8 cellular contexts compared by ENCODE assay signal in genomic region chr17:81685108-81685507, GRCh38. TPM values are rescaled to one million over a fixed set of nuclear protein-coding genes. Genes with fewer than 3 reads are reported as not detected.
DNase-seq lines count a peak whose midpoint lies in the region; ATAC-seq and TF ChIP-seq lines count a peak whose summit lies in the region.

No MANE protein-coding gene starts in this region.

- H3K27me3 ChIP-seq in Panc1 (ENCODE audit: control insufficient read depth, insufficient read depth, low read length) (no peaks in the 10 kb centered on the region), testis (no peaks in the 10 kb centered on the region)

- 61 to 80% methylated on average over 12 of the region's 12 CpGs for WGBS in testis, 2 donors

- H3K36me3 ChIP-seq in Panc1 (ENCODE audit: control insufficient read depth, insufficient read depth, low read length) (peaks cover 22% of the 10 kb centered on the region; the same call in 1 of the 2 replicates), testis (ENCODE audit: low read depth, missing control alignments) (no peaks in the 10 kb centered on the region)

- DNase-seq in GM10266 (ENCODE audit: extremely low spot score) (peak; percentile 26), Panc1 (ENCODE audit: low read depth, low spot score) (no peak), cardiac fibroblast (ENCODE audit: low read depth in 2 of 2) (peak; percentile 23 to 82), natural killer cell (no peak), Kasumi-1 (lab: John Stamatoyannopoulos, UW) (no peak), testis (no peak)

- TF ChIP-seq POLR2A in testis (IDR thresholded peaks at IDR 0.05): no peak

- POLR2A ChIA-PET in Panc1 (lab: Charles Lee): no interaction called here

- H3K4me1 Mint-ChIP-seq in natural killer cell: peaks cover 18 to 45% of the 10 kb centered on the region in 2 donors

- peak overlapping the region; percentile 71 to 78 for H3K4me3 ChIP-seq in Panc1 (ENCODE audit: low read depth in 2 of 2, low read length in 2 of 2)
- peak overlapping the region; percentile 62 to 98 for H3K4me3 ChIP-seq in cardiac fibroblast (replicated peaks in 1 of 2; ENCODE audit: low read depth in 2 of 2, low read length in 2 of 2)
- H3K4me3 ChIP-seq in testis: peak overlapping the region in 1 of 2 donors; percentile 99

- no peaks in the 10 kb centered on the region for H3K27me3 Mint-ChIP-seq in natural killer cell (ENCODE audit: low read depth in 2 of 2)

- H3K27ac ChIP-seq in Panc1 (ENCODE audit: low read length) (peak overlapping the region; percentile 96), testis (no peak overlapping the region)

- H3K9me3 Mint-ChIP-seq in natural killer cell: no peaks in the 10 kb centered on the region

- TF ChIP-seq CTCF in GM10266 (IDR thresholded peaks at IDR 0.05; ENCODE audit: control insufficient read depth, insufficient read depth, low read depth, missing control alignments): no peak
- TF ChIP-seq CTCF in Panc1 (IDR thresholded peaks at IDR 0.05): no peak
- no peak for TF ChIP-seq CTCF in cardiac fibroblast (IDR thresholded peaks at IDR 0.05; ENCODE audit: low read depth, low read length)
- no peak for TF ChIP-seq CTCF in natural killer cell (IDR thresholded peaks at IDR 0.05)
- no peak for TF ChIP-seq CTCF in testis (IDR thresholded peaks at IDR 0.05)

- H3K9me3 ChIP-seq in Panc1 (ENCODE audit: control insufficient read depth, insufficient read depth, low read depth, low read length): no peaks in the 10 kb centered on the region
- no peaks in the 10 kb centered on the region for H3K9me3 ChIP-seq in testis

- in situ Hi-C loops in Panc1 (cut with HindIII; ENCODE audit: low pct_unique_long_range_greater_than_20kb, low sequenced_read_pairs): no loop called here

- H3K27ac Mint-ChIP-seq in natural killer cell: peak overlapping the region; percentile 79 to 88

- no TSS peak for BruUV-seq in Panc1 (replicated peaks; lab: Mats Ljungman, UMichigan)

- CTCF ChIA-PET in Panc1 (lab: Charles Lee): interaction anchor here (0.7 kb wide), 1 partner anchor 72 kb away, joined by 3 read pairs; no protein-coding TSS in a partner anchor

- intact Hi-C loops in Panc1 (cut with micrococcal nuclease; ENCODE audit: unreplicated experiment): no loop called here
- intact Hi-C loops in natural killer cell (cut with micrococcal nuclease): no loop called here
- intact Hi-C loops in testis (cut with DNase I; ENCODE audit: low total_unique reads): no loop called here

- H3K4me3 Mint-ChIP-seq in natural killer cell: peak overlapping the region; percentile 78

- H3K4me1 ChIP-seq in Panc1 (ENCODE audit: control insufficient read depth, insufficient read depth, low read length) (peaks cover 23% of the 10 kb centered on the region), testis (peaks cover 27% of the 10 kb centered on the region)

- no peaks in the 10 kb centered on the region for H3K36me3 Mint-ChIP-seq in natural killer cell

- no peak; the same call in 1 of the 2 replicates for ATAC-seq in Panc1
- no peak for ATAC-seq in natural killer cell
- ATAC-seq in GM21423 (IDR thresholded peaks at IDR 0.05; ENCODE audit: unreplicated experiment): no peak
- ATAC-seq in GM19035 (IDR thresholded peaks at IDR 0.05; ENCODE audit: unreplicated experiment): no peak

RNA-seq across cellular contexts. Expression of gene HGS, which starts 1.3 kb away (rescaled TPM):
- total RNA-seq in Panc1 (2021; ENCODE audit: unreplicated experiment) (240 TPM), natural killer cell (100 to 1,000 TPM; 179 to 186 (median 181) TPM), testis (100 to 1,000 TPM; 154 to 160 TPM)
- 264 TPM for polyA plus RNA-seq in Panc1 (2012; ENCODE audit: insufficient read length)
- polyA plus RNA-seq in testis (ENCODE audit: insufficient read depth, low read depth, low replicate concordance): 182 TPM

RNA-seq across cellular contexts. Expression of gene ARL16, which starts 1.5 kb away (rescaled TPM):
- total RNA-seq in Panc1 (2021; ENCODE audit: unreplicated experiment): 52.7 TPM
- 48.7 TPM for polyA plus RNA-seq in Panc1 (2012; ENCODE audit: insufficient read length)
- total RNA-seq in natural killer cell: 10 to 100 TPM; 23.3 to 47.9 (median 39.3) TPM
- total RNA-seq in testis: 10 to 100 TPM; 35.7 to 44.2 TPM
- 55.8 TPM for polyA plus RNA-seq in testis (ENCODE audit: insufficient read depth, low read depth, low replicate concordance)

RNA-seq across cellular contexts. Expression of gene MRPL12, which starts 18.1 kb away (rescaled TPM):
- total RNA-seq in Panc1 (2021; ENCODE audit: unreplicated experiment): 157 TPM
- polyA plus RNA-seq in Panc1 (2012; ENCODE audit: insufficient read length): 199 TPM
- total RNA-seq in natural killer cell: 10 to 100 TPM; 16.3 to 24.4 (median 17.5) TPM
- total RNA-seq in testis: 10 to 100 TPM; 57.2 to 58.0 TPM
- 54.7 TPM for polyA plus RNA-seq in testis (ENCODE audit: insufficient read depth, low read depth, low replicate concordance)

RNA-seq across cellular contexts. Expression of gene CCDC137, which starts 18.6 kb away (rescaled TPM):
- total RNA-seq in Panc1 (2021; ENCODE audit: unreplicated experiment) (74.6 TPM), natural killer cell (10 to 100 TPM; 15.6 to 24.2 (median 22.1) TPM), testis (10 to 100 TPM; 19.0 to 19.9 TPM)
- 88.5 TPM for polyA plus RNA-seq in Panc1 (2012; ENCODE audit: insufficient read length)
- 18.6 TPM for polyA plus RNA-seq in testis (ENCODE audit: insufficient read depth, low read depth, low replicate concordance)

RNA-seq across cellular contexts. Expression of gene OXLD1, which starts 18.7 kb away (rescaled TPM):
- 42.8 TPM for total RNA-seq in Panc1 (2021; ENCODE audit: unreplicated experiment)
- 49.4 TPM for polyA plus RNA-seq in Panc1 (2012; ENCODE audit: insufficient read length)
- 10 to 100 TPM; 29.9 to 35.0 (median 32.4) TPM for total RNA-seq in natural killer cell
- total RNA-seq in testis: 10 to 100 TPM; 40.9 to 48.3 TPM
- 45.2 TPM for polyA plus RNA-seq in testis (ENCODE audit: insufficient read depth, low read depth, low replicate concordance)

Comparison
In these comparisons a context has a peak if more than half of its experiments do, and no peak if none do; other contexts are left out.
1. DNase-seq: peak in GM10266 (single experiment) and cardiac fibroblast (2 of 2); none in Panc1 (single experiment), natural killer cell (single experiment), Kasumi-1 (0 of 2) and testis (single experiment).